ENCODE assay signal across 1 cellular context in the genomic region with DNA sequence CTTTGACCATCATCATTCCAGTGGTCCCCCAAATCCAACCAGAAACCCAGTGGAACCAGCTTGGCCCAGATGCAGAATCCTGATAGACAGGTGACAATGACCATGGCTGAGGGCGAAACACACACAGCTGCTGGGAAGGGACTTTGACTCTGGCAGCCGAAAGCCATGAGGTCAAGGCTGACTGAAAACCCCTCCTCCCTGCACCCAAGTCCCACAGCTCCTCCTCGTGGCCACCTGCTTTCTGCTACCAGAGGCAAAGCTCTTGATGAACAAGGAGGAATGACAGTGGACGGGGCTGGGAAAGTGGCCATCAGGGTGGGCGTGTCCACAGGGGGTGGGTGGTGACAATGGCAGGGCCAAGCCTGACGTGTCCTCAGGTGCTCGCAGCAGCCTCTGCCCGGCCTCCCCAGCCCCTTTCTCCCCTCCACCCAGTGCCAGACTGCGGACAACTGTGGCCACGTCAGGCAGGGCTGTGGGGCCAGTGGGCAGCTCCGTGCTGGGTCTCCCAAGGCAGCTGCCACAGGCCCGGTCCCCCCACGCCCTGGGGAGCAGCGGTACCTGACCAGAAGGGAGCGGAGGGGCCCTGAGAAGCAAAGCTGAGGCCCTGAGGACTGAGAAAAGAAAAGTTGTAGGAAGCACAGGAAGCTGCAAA.
TF ChIP-seq lines count a peak whose summit lies in the region.

No MANE protein-coding gene starts in this region.

TF ChIP-seq in HepG2, 621 proteins besides CTCF, POLR2A, EP300 and RAD21 (continued from another document):
- TF ChIP-seq ZNF20 (CRISPR knock-in tag; IDR thresholded peaks at IDR 0.05) (no peak), ZNF572 (CRISPR knock-in tag; IDR thresholded peaks at IDR 0.05) (no peak), ZNF260 (CRISPR knock-in tag; IDR thresholded peaks at IDR 0.05; ENCODE audit: borderline replicate concordance, low read depth) (no peak), ZNF264 (CRISPR knock-in tag; IDR thresholded peaks at IDR 0.05) (peak; percentile 79), ZUFSP (CRISPR knock-in tag; IDR thresholded peaks at IDR 0.05; ENCODE audit: borderline replicate concordance) (no peak), NR0B2 (CRISPR knock-in tag; IDR thresholded peaks at IDR 0.05) (no peak), ZNF350 (CRISPR knock-in tag; IDR thresholded peaks at IDR 0.05; ENCODE audit: borderline replicate concordance, low read depth) (peak; percentile 67; the same call in 1 of the 2 replicates)
- TF ChIP-seq, protein P1, sequence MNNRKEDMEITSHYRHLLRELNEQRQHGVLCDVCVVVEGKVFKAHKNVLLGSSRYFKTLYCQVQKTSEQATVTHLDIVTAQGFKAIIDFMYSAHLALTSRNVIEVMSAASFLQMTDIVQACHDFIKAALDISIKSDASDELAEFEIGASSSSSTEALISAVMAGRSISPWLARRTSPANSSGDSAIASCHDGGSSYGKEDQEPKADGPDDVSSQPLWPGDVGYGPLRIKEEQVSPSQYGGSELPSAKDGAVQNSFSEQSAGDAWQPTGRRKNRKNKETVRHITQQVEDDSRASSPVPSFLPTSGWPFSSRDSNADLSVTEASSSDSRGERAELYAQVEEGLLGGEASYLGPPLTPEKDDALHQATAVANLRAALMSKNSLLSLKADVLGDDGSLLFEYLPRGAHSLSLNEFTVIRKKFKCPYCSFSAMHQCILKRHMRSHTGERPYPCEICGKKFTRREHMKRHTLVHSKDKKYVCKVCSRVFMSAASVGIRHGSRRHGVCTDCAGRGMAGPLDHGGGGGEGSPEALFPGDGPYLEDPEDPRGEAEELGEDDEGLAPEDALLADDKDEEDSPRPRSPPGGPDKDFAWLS (CRISPR knock-in tag; IDR thresholded peaks at IDR 0.05; ENCODE audit: borderline replicate concordance), result 0 out of 2 replicates have a peak, but pooled peaks have one; percentile 71
- TF ChIP-seq, protein P2, sequence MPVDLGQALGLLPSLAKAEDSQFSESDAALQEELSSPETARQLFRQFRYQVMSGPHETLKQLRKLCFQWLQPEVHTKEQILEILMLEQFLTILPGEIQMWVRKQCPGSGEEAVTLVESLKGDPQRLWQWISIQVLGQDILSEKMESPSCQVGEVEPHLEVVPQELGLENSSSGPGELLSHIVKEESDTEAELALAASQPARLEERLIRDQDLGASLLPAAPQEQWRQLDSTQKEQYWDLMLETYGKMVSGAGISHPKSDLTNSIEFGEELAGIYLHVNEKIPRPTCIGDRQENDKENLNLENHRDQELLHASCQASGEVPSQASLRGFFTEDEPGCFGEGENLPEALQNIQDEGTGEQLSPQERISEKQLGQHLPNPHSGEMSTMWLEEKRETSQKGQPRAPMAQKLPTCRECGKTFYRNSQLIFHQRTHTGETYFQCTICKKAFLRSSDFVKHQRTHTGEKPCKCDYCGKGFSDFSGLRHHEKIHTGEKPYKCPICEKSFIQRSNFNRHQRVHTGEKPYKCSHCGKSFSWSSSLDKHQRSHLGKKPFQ (CRISPR knock-in tag; IDR thresholded peaks at IDR 0.05; ENCODE audit: insufficient replicate concordance), result no peak
- TF ChIP-seq, protein P3, sequence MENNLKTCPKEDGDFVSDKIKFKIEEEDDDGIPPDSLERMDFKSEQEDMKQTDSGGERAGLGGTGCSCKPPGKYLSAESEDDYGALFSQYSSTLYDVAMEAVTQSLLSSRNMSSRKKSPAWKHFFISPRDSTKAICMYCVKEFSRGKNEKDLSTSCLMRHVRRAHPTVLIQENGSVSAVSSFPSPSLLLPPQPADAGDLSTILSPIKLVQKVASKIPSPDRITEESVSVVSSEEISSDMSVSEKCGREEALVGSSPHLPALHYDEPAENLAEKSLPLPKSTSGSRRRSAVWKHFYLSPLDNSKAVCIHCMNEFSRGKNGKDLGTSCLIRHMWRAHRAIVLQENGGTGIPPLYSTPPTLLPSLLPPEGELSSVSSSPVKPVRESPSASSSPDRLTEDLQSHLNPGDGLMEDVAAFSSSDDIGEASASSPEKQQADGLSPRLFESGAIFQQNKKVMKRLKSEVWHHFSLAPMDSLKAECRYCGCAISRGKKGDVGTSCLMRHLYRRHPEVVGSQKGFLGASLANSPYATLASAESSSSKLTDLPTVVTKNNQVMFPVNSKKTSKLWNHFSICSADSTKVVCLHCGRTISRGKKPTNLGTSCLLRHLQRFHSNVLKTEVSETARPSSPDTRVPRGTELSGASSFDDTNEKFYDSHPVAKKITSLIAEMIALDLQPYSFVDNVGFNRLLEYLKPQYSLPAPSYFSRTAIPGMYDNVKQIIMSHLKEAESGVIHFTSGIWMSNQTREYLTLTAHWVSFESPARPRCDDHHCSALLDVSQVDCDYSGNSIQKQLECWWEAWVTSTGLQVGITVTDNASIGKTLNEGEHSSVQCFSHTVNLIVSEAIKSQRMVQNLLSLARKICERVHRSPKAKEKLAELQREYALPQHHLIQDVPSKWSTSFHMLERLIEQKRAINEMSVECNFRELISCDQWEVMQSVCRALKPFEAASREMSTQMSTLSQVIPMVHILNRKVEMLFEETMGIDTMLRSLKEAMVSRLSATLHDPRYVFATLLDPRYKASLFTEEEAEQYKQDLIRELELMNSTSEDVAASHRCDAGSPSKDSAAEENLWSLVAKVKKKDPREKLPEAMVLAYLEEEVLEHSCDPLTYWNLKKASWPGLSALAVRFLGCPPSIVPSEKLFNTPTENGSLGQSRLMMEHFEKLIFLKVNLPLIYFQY (CRISPR knock-in tag; IDR thresholded peaks at IDR 0.05; ENCODE audit: borderline replicate concordance), result peak; percentile 96; the same call in 1 of the 2 replicates
